Comparison of ENCODE assay signal across 1 cellular context in genomic region chr2:214410128-214410775, GRCh38.
TF ChIP-seq lines count a peak whose summit lies in the region.

No MANE protein-coding gene starts in this region.

TF ChIP-seq in HCT116, 20 proteins besides CTCF, POLR2A, EP300 and RAD21 (continued from another document):
- TF ChIP-seq REST (IDR thresholded peaks at IDR 0.05; ENCODE audit: low read depth) (no peak), MAX (IDR thresholded peaks at IDR 0.05) (no peak), SIN3A (IDR thresholded peaks at IDR 0.05; ENCODE audit: low read depth) (no peak), TCF7L2 (IDR thresholded peaks at IDR 0.05; ENCODE audit: borderline replicate concordance, extremely low read depth, insufficient read depth, insufficient read length) (no peak), ZNF274 (IDR thresholded peaks at IDR 0.05; ENCODE audit: low read depth, low read length) (no peak), POLR2AphosphoS5 (IDR thresholded peaks at IDR 0.05; ENCODE audit: low read depth, low read length) (no peak)
